11 cellular contexts compared by ENCODE assay signal in the genomic region with DNA sequence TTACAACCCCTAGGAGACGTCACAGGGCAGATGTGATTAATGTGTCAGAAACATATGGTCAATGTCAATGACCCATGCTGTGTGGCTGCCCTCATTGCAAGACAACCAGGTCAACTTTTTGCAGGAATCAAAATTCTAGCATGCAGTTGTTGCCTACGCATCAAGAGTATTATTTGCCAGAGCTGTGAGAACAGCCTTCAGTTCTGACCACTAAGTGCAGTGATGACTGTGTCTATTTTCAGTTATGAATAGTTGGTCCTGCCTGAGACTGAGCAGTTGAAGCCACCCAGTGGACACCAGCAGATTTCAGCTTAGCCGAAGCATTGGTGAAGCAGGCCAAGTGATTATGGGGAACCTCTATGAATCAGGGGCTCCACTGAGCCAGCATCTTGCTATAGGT. TPM values are rescaled to one million over a fixed set of nuclear protein-coding genes. Genes with fewer than 3 reads are reported as not detected.
A peak's percentile ranks its signal among the peaks of the same experiment; 100 is the strongest.
DNase-seq lines count a peak whose midpoint lies in the region; ATAC-seq lines count a peak whose summit lies in the region.
"Had no signal": no experiment of that assay in that cellular context is flagged by ENCODE, and none has a peak within 500 bp of the region (broad histone marks: within the 10 kb centered on the region; RNA-seq: fewer than 3 reads in every experiment).

No MANE protein-coding gene starts in this region.

- intact Hi-C loops in left colon (cut with DNase I, micrococcal nuclease): no loop called here

- H3K4me1 Mint-ChIP-seq in activated CD4-positive, alpha-beta T cell treated with anti-CD3 and anti-CD28 coated beads, Interleukin-2, amount 10 ng/mL, durations not matched to agents 7 days and 5 days: no peaks in the 10 kb centered on the region
- H3K4me1 Mint-ChIP-seq: H9 had no signal

- H3K36me3 Mint-ChIP-seq in activated CD4-positive, alpha-beta T cell treated with anti-CD3 and anti-CD28 coated beads, Interleukin-2, amount 10 ng/mL, durations not matched to agents 7 days and 5 days (ENCODE audit: low read depth): peaks cover 2% of the 10 kb centered on the region

- CTCF ChIA-PET in activated CD4-positive, alpha-beta T cell treated with anti-CD3 and anti-CD28 coated beads, Interleukin-2, amount 10 ng/mL, durations not matched to agents 7 days and 5 days (lab: Charles Lee): interaction anchor here (1.4 kb wide), 1 partner anchor 11 kb away, joined by 4 read pairs; no protein-coding TSS in a partner anchor

- H3K4me3 Mint-ChIP-seq in activated CD4-positive, alpha-beta T cell treated with anti-CD3 and anti-CD28 coated beads, Interleukin-2, amount 10 ng/mL, durations not matched to agents 7 days and 5 days: no peak overlapping the region
- H3K4me3 Mint-ChIP-seq: activated CD8-positive, alpha-beta T cell treated with anti-CD3 and anti-CD28 coated beads for 36 hours; H9 had no signal

- H3K9me3 Mint-ChIP-seq in activated CD4-positive, alpha-beta T cell treated with anti-CD3 and anti-CD28 coated beads, Interleukin-2, amount 10 ng/mL, durations not matched to agents 7 days and 5 days: no peaks in the 10 kb centered on the region
- H3K9me3 Mint-ChIP-seq: activated CD8-positive, alpha-beta T cell treated with anti-CD3 and anti-CD28 coated beads for 36 hours; H9 had no signal

- DNase-seq in stimulated activated CD4-positive, alpha-beta T cell treated with anti-CD3 and anti-CD28 coated beads, Interleukin-1b, Interleukin-23, amount 100 ng/mL, for 48 hours: peak; percentile 2
- no peak for DNase-seq in stimulated activated CD4-positive, alpha-beta T cell treated with anti-CD3 and anti-CD28 coated beads, Interleukin-4, amount 100 ng/mL, for 24 hours
- DNase-seq in OCI-M1 (lab: John Stamatoyannopoulos, UW) (peak; percentile 7), left colon (no peak), HuH-7 (ENCODE audit: low spot score) (no peak), NCI-H2227 treated with DMSO at 0.1 percent for 48 hours (lab: John Stamatoyannopoulos, UW) (no peak)
- DNase-seq in activated CD4-positive, alpha-beta T cell treated with anti-CD3 and anti-CD28 coated beads, Interleukin-2, amount 10 ng/mL, durations not matched to agents 7 days and 5 days: no peak
- DNase-seq: activated CD8-positive, alpha-beta T cell treated with anti-CD3 and anti-CD28 coated beads for 36 hours; H9; stimulated activated CD4-positive, alpha-beta T cell treated with anti-CD3 and anti-CD28 coated beads, Interleukin-15, amount 100 ng/mL, for 24 hours had no signal

- H3K27ac Mint-ChIP-seq in activated CD4-positive, alpha-beta T cell treated with anti-CD3 and anti-CD28 coated beads, Interleukin-2, amount 10 ng/mL, durations not matched to agents 7 days and 5 days: no peak overlapping the region
- H3K27ac Mint-ChIP-seq: activated CD8-positive, alpha-beta T cell treated with anti-CD3 and anti-CD28 coated beads for 36 hours; H9 had no signal

- no peaks in the 10 kb centered on the region for H3K27me3 Mint-ChIP-seq in activated CD4-positive, alpha-beta T cell treated with anti-CD3 and anti-CD28 coated beads, Interleukin-2, amount 10 ng/mL, durations not matched to agents 7 days and 5 days
- H3K27me3 Mint-ChIP-seq: activated CD8-positive, alpha-beta T cell treated with anti-CD3 and anti-CD28 coated beads for 36 hours had no signal

- POLR2A ChIA-PET in activated CD4-positive, alpha-beta T cell treated with anti-CD3 and anti-CD28 coated beads, Interleukin-2, amount 10 ng/mL, durations not matched to agents 7 days and 5 days (lab: Charles Lee): no interaction called here

- ATAC-seq in HG02884 (IDR thresholded peaks at IDR 0.05; ENCODE audit: unreplicated experiment) (peak; percentile 94), left colon (no peak)
- ATAC-seq: activated CD8-positive, alpha-beta T cell treated with anti-CD3 and anti-CD28 coated beads for 36 hours had no signal

RNA-seq across cellular contexts. Expression of a gene that starts 47.3 kb away (rescaled TPM):
- total RNA-seq in left colon: 10 to 100 TPM; 14.8 to 22.7 TPM
- total RNA-seq in activated CD4-positive, alpha-beta T cell treated with anti-CD3 and anti-CD28 coated beads, Interleukin-2, amount 10 ng/mL, durations not matched to agents 7 days and 5 days: 10 to 100 TPM; 15.3 to 16.0 TPM

Comparison
In these comparisons a context has a peak if more than half of its experiments do, and no peak if none do; other contexts are left out.
1. DNase-seq: peak in stimulated activated CD4-positive, alpha-beta T cell treated with anti-CD3 and anti-CD28 coated beads, Interleukin-1b, Interleukin-23, amount 100 ng/mL, for 48 hours (single experiment) and OCI-M1 (single experiment); none in stimulated activated CD4-positive, alpha-beta T cell treated with anti-CD3 and anti-CD28 coated beads, Interleukin-4, amount 100 ng/mL, for 24 hours (single experiment), left colon (0 of 2), HuH-7 (single experiment), NCI-H2227 treated with DMSO at 0.1 percent for 48 hours (single experiment) and activated CD4-positive, alpha-beta T cell treated with anti-CD3 and anti-CD28 coated beads, Interleukin-2, amount 10 ng/mL, durations not matched to agents 7 days and 5 days (single experiment).